Comparison of ENCODE assay signal across 26 cellular contexts in genomic region chr5:10254686-10255085, GRCh38. TPM values are rescaled to one million over a fixed set of nuclear protein-coding genes. Genes with fewer than 3 reads are reported as not detected.
A peak's percentile ranks its signal among the peaks of the same experiment; 100 is the strongest.
DNase-seq lines count a peak whose midpoint lies in the region; ATAC-seq and TF ChIP-seq lines count a peak whose summit lies in the region.
"Had no signal": no experiment of that assay in that cellular context is flagged by ENCODE, and none has a peak within 500 bp of the region (broad histone marks: within the 10 kb centered on the region; RNA-seq: fewer than 3 reads in every experiment).

No MANE protein-coding gene starts in this region.

- peak overlapping the region; percentile 81 for H3K27ac Mint-ChIP-seq in activated CD8-positive, alpha-beta T cell treated with anti-CD3 and anti-CD28 coated beads for 36 hours
- no peak overlapping the region for H3K27ac Mint-ChIP-seq in activated CD8-positive, alpha-beta T cell treated with anti-CD3 and anti-CD28 coated beads, Interleukin-2, amount 10 ng/mL, durations not matched to agents 7 days and 5 days
- H3K27ac Mint-ChIP-seq in activated naive CD8-positive, alpha-beta T cell = peak overlapping the region; percentile 52

- H3K4me3 Mint-ChIP-seq in activated CD8-positive, alpha-beta T cell treated with anti-CD3 and anti-CD28 coated beads for 36 hours = no peak overlapping the region
- H3K4me3 Mint-ChIP-seq in activated CD8-positive, alpha-beta T cell treated with anti-CD3 and anti-CD28 coated beads, Interleukin-2, amount 10 ng/mL, durations not matched to agents 7 days and 5 days = no peak overlapping the region
- H3K4me3 Mint-ChIP-seq in activated naive CD8-positive, alpha-beta T cell = peak overlapping the region; percentile 18
- H3K4me3 Mint-ChIP-seq: CD14-positive monocyte, immature natural killer cell had no signal

- no TSS peak for BruUV-seq in IMR-90 (replicated peaks; lab: Mats Ljungman, UMichigan)

- H3K9me1 ChIP-seq in IMR-90 (ENCODE audit: insufficient read depth, low read length) = peaks cover 12% of the 10 kb centered on the region; the same call in 1 of the 2 replicates

- no peak overlapping the region for H2AK9ac ChIP-seq in IMR-90 (replicated peaks; ENCODE audit: low read depth, low read length, poor library complexity)

- no peak overlapping the region for H4K8ac ChIP-seq in IMR-90 (ENCODE audit: low read depth in 2 of 2, low read length in 2 of 2)

- no peak for DNase-seq in activated CD8-positive, alpha-beta T cell treated with anti-CD3 and anti-CD28 coated beads for 36 hours
- DNase-seq in activated CD8-positive, alpha-beta T cell treated with anti-CD3 and anti-CD28 coated beads, Interleukin-2, amount 10 ng/mL, durations not matched to agents 7 days and 5 days = no peak
- no peak for DNase-seq in IMR-90
- peak; percentile 26 for DNase-seq in iris pigment epithelial cell (ENCODE audit: low read depth)
- no peak for DNase-seq in amygdala (lab: John Stamatoyannopoulos, UW)
- DNase-seq: 8988T; activated CD4-positive, alpha-beta T cell treated with anti-CD3 and anti-CD28 coated beads, Interleukin-2, amount 50 U/mL, for 4 hours; activated CD4-positive, CD25-positive, alpha-beta regulatory T cell; activated gamma-delta T cell treated with Interleukin-2 at 50 U/mL for 16 hours; DMS79 treated with DMSO at 0.1 percent for 48 hours; immature natural killer cell; NCI-H1417 treated with DMSO at 0.1 percent for 48 hours; NCI-H2029 treated with DMSO at 0.1 percent for 48 hours; NCI-H524 treated with DMSO at 0.1 percent for 48 hours; ovary; PC-3; stimulated activated naive CD4-positive, alpha-beta T cell treated with Interleukin-2 at 50 U/mL for 16 hours; T-helper 1 cell; testis had no signal

- no peak overlapping the region for H3K9ac ChIP-seq in IMR-90 (ENCODE audit: low read depth, low read length)

- dilution Hi-C loops in IMR-90 (cut with HindIII; ENCODE audit: low sequenced_read_pairs, unreplicated experiment) = no loop called here

- H3K36me3 ChIP-seq in IMR-90 (ENCODE audit: control insufficient read depth, insufficient read depth, low read length) = peaks cover 32% of the 10 kb centered on the region
- H3K36me3 ChIP-seq: breast epithelium, ovary had no signal

- no peak overlapping the region for H3K4me2 ChIP-seq in IMR-90 (ENCODE audit: low read depth, low read length)

- peaks cover 56% of the 10 kb centered on the region for H3K4me1 Mint-ChIP-seq in activated CD8-positive, alpha-beta T cell treated with anti-CD3 and anti-CD28 coated beads for 36 hours (ENCODE audit: low read depth)
- peaks cover 42% of the 10 kb centered on the region for H3K4me1 Mint-ChIP-seq in activated CD8-positive, alpha-beta T cell treated with anti-CD3 and anti-CD28 coated beads, Interleukin-2, amount 10 ng/mL, durations not matched to agents 7 days and 5 days (ENCODE audit: low read depth)
- H3K4me1 Mint-ChIP-seq in activated naive CD8-positive, alpha-beta T cell (ENCODE audit: low read depth) = peaks cover 56% of the 10 kb centered on the region

- H2BK120ac ChIP-seq in IMR-90 (ENCODE audit: low read depth, low read length) = no peak overlapping the region

- no peak overlapping the region for H4K5ac ChIP-seq in IMR-90 (ENCODE audit: low read depth, low read length)

- no peaks in the 10 kb centered on the region for H3K27me3 Mint-ChIP-seq in activated CD8-positive, alpha-beta T cell treated with anti-CD3 and anti-CD28 coated beads for 36 hours
- H3K27me3 Mint-ChIP-seq in activated CD8-positive, alpha-beta T cell treated with anti-CD3 and anti-CD28 coated beads, Interleukin-2, amount 10 ng/mL, durations not matched to agents 7 days and 5 days (ENCODE audit: low read depth) = no peaks in the 10 kb centered on the region
- H3K27me3 Mint-ChIP-seq in activated naive CD8-positive, alpha-beta T cell = no peaks in the 10 kb centered on the region

- no peak overlapping the region for H2AK5ac ChIP-seq in IMR-90 (ENCODE audit: low read depth, low read length)

- H4K20me1 ChIP-seq in IMR-90 (ENCODE audit: insufficient read depth, low read length) = peaks cover 52% of the 10 kb centered on the region

- no peaks in the 10 kb centered on the region for H3K9me3 Mint-ChIP-seq in activated CD8-positive, alpha-beta T cell treated with anti-CD3 and anti-CD28 coated beads for 36 hours
- no peaks in the 10 kb centered on the region for H3K9me3 Mint-ChIP-seq in activated CD8-positive, alpha-beta T cell treated with anti-CD3 and anti-CD28 coated beads, Interleukin-2, amount 10 ng/mL, durations not matched to agents 7 days and 5 days (ENCODE audit: insufficient read depth)
- H3K9me3 Mint-ChIP-seq in activated naive CD8-positive, alpha-beta T cell (ENCODE audit: low read depth) = no peaks in the 10 kb centered on the region
- H3K9me3 Mint-ChIP-seq: CD14-positive monocyte, immature natural killer cell had no signal

- POLR2A ChIA-PET in activated CD8-positive, alpha-beta T cell treated with anti-CD3 and anti-CD28 coated beads for 36 hours (lab: Charles Lee) = interaction anchor here (0.9 to 1.5 kb wide), 4 partner anchors 10 to 29 kb away, joined by 3 to 6 read pairs (median 3); no protein-coding TSS in a partner anchor
- POLR2A ChIA-PET in activated CD8-positive, alpha-beta T cell treated with anti-CD3 and anti-CD28 coated beads, Interleukin-2, amount 10 ng/mL, durations not matched to agents 7 days and 5 days (lab: Charles Lee) = interaction anchor here (1.1 kb wide), 1 partner anchor 99 kb away, joined by 3 read pairs; the partner anchor contains the start of gene MARCHF6
- POLR2A ChIA-PET in IMR-90 (lab: Charles Lee; ENCODE audit: unreplicated experiment) = no interaction called here

- in situ Hi-C loops in IMR-90 (cut with MboI; ENCODE audit: low sequenced_read_pairs) = no loop called here

- no peak for ATAC-seq in activated CD8-positive, alpha-beta T cell treated with anti-CD3 and anti-CD28 coated beads for 36 hours
- no peak for ATAC-seq in activated CD8-positive, alpha-beta T cell treated with anti-CD3 and anti-CD28 coated beads, Interleukin-2, amount 10 ng/mL, durations not matched to agents 7 days and 5 days
- ATAC-seq in IMR-90 (ENCODE audit: low read depth) = no peak
- no peak for ATAC-seq in GM19455 (IDR thresholded peaks at IDR 0.05; ENCODE audit: unreplicated experiment)
- no peak for ATAC-seq in HG02938 (IDR thresholded peaks at IDR 0.05; ENCODE audit: unreplicated experiment)
- ATAC-seq: PC-3 had no signal

- no peak overlapping the region for H2BK15ac ChIP-seq in IMR-90 (ENCODE audit: low read depth, low read length)

- H3K4me3 ChIP-seq in IMR-90 (ENCODE audit: insufficient read depth, low read depth, low read length) = no peak overlapping the region
- H3K4me3 ChIP-seq: breast epithelium, ovary, SK-N-MC, testis had no signal

- no peak for TF ChIP-seq RAD21 in IMR-90 (IDR thresholded peaks at IDR 0.05; ENCODE audit: low read length)

- peaks cover 5% of the 10 kb centered on the region for H3K4me1 ChIP-seq in IMR-90 (ENCODE audit: control insufficient read depth, insufficient read depth, low read length)

- no peak overlapping the region for H2BK20ac ChIP-seq in IMR-90 (ENCODE audit: low read depth, low read length)

- H3K27me3 ChIP-seq in IMR-90 (ENCODE audit: control insufficient read depth, insufficient read depth, low read length) = no peaks in the 10 kb centered on the region
- H3K27me3 ChIP-seq: breast epithelium, ovary, testis had no signal

- H3K9me3 ChIP-seq in IMR-90 (ENCODE audit: control insufficient read depth, insufficient read depth, low read length) = no peaks in the 10 kb centered on the region
- H3K9me3 ChIP-seq: breast epithelium, ovary, testis had no signal

- peaks cover 33 to 62% of the 10 kb centered on the region in 2 experiments for H3K79me1 ChIP-seq in IMR-90 (ENCODE audit: low read depth in 1 of 2, low read length in 2 of 2)

- no peak overlapping the region for H4K91ac ChIP-seq in IMR-90 (ENCODE audit: insufficient read depth, low read depth, low read length)

- no peak overlapping the region for H2AFZ ChIP-seq in IMR-90 (replicated peaks; ENCODE audit: low read length, poor library complexity)

- no peak overlapping the region for H3K14ac ChIP-seq in IMR-90 (replicated peaks; ENCODE audit: low read depth, low read length)

- H3K36me3 Mint-ChIP-seq in activated CD8-positive, alpha-beta T cell treated with anti-CD3 and anti-CD28 coated beads for 36 hours (ENCODE audit: low read depth) = peaks cover 70% of the 10 kb centered on the region
- H3K36me3 Mint-ChIP-seq in activated CD8-positive, alpha-beta T cell treated with anti-CD3 and anti-CD28 coated beads, Interleukin-2, amount 10 ng/mL, durations not matched to agents 7 days and 5 days (ENCODE audit: low read depth) = peaks cover 76% of the 10 kb centered on the region
- peaks cover 16% of the 10 kb centered on the region for H3K36me3 Mint-ChIP-seq in activated naive CD8-positive, alpha-beta T cell

- intact Hi-C loops in activated CD8-positive, alpha-beta T cell treated with anti-CD3 and anti-CD28 coated beads for 36 hours (cut with micrococcal nuclease) = loop anchor here (5.0 kb wide), 1 partner anchor 98 kb away; the partner anchor contains the start of gene MARCHF6
- intact Hi-C loops in IMR-90 (cut with micrococcal nuclease) = no loop called here

- CTCF ChIA-PET in activated CD8-positive, alpha-beta T cell treated with anti-CD3 and anti-CD28 coated beads for 36 hours (lab: Charles Lee) = interaction anchor here (0.6 kb wide), 1 partner anchor 29 kb away, joined by 3 read pairs; no protein-coding TSS in a partner anchor
- CTCF ChIA-PET in activated CD8-positive, alpha-beta T cell treated with anti-CD3 and anti-CD28 coated beads, Interleukin-2, amount 10 ng/mL, durations not matched to agents 7 days and 5 days (lab: Charles Lee) = no interaction called here
- CTCF ChIA-PET in IMR-90 (lab: Yijun Ruan, JAX) = interaction anchor here (0.5 kb wide), 1 partner anchor 169 kb away, joined by 3 read pairs; no protein-coding TSS in a partner anchor

- no peak overlapping the region for H3K18ac ChIP-seq in IMR-90 (ENCODE audit: low read depth, low read length)

- no peak overlapping the region for H2BK5ac ChIP-seq in IMR-90 (ENCODE audit: low read depth, low read length, poor library complexity, severe bottlenecking)

- 0 out of 2 replicates have a peak overlapping the region, but pooled peaks have one; percentile 21 for H3K23ac ChIP-seq in IMR-90 (ENCODE audit: low read depth, low read length)

- TF ChIP-seq POLR2A in IMR-90 (IDR thresholded peaks at IDR 0.05; ENCODE audit: low read depth, low read length) = no peak

- no CpG with 5 or more reads among the region's 2 CpGs for WGBS in IMR-90 (ENCODE audit: extremely low coverage in 2 of 2, insufficient read length in 1 of 2), 2 experiments

- TF ChIP-seq CTCF in activated CD8-positive, alpha-beta T cell treated with anti-CD3 and anti-CD28 coated beads for 36 hours (IDR thresholded peaks at IDR 0.05) = no peak
- no peak for TF ChIP-seq CTCF in IMR-90 (conservative IDR thresholded peaks at IDR 0.05; ENCODE audit: low read depth, low read length)

- no peak overlapping the region for H3K56ac ChIP-seq in IMR-90 (ENCODE audit: extremely low read depth, insufficient read depth, low read length)

- no peak overlapping the region for H3K27ac ChIP-seq in IMR-90 (ENCODE audit: insufficient read depth, low read length)
- H3K27ac ChIP-seq: breast epithelium, HL-60, ovary, SK-N-MC, testis had no signal

- H3K4ac ChIP-seq in IMR-90 (ENCODE audit: low read depth, low read length) = no peak overlapping the region

RNA-seq across cellular contexts. Expression of gene CCT5, which starts 4.6 kb away (rescaled TPM):
- total RNA-seq in activated CD8-positive, alpha-beta T cell treated with anti-CD3 and anti-CD28 coated beads for 36 hours = 100 to 1,000 TPM; 461 to 481 TPM
- total RNA-seq in activated CD8-positive, alpha-beta T cell treated with anti-CD3 and anti-CD28 coated beads, Interleukin-2, amount 10 ng/mL, durations not matched to agents 7 days and 5 days = 100 to 1,000 TPM; 319 to 322 TPM
- total RNA-seq in IMR-90 (2012; rRNA removed) = 481 and 875 TPM in 2 replicates
- 308 and 358 TPM in 2 replicates for polyA plus RNA-seq in IMR-90 (2012; rRNA removed)
- polyA plus RNA-seq in IMR-90 (2012; cell fraction: cytosol; rRNA removed) = 108 and 177 TPM in 2 replicates
- 87.7 and 227 TPM in 2 replicates for polyA plus RNA-seq in IMR-90 (2012; cell fraction: nucleus; rRNA removed; ENCODE audit: low replicate concordance)

RNA-seq across cellular contexts. Expression of gene ATPSCKMT, which starts 5.0 kb away (rescaled TPM):
- 10 to 100 TPM; 16.6 to 20.8 TPM for total RNA-seq in activated CD8-positive, alpha-beta T cell treated with anti-CD3 and anti-CD28 coated beads for 36 hours
- 10 to 100 TPM; 18.1 to 21.1 TPM for total RNA-seq in activated CD8-positive, alpha-beta T cell treated with anti-CD3 and anti-CD28 coated beads, Interleukin-2, amount 10 ng/mL, durations not matched to agents 7 days and 5 days
- 33.9 and 65.8 TPM in 2 replicates for total RNA-seq in IMR-90 (2012; rRNA removed)
- 17.3 and 29.8 TPM in 2 replicates for polyA plus RNA-seq in IMR-90 (2012; rRNA removed)
- 6.3 and 13.7 TPM in 2 replicates for polyA plus RNA-seq in IMR-90 (2012; cell fraction: cytosol; rRNA removed)
- 7.8 and 33.3 TPM in 2 replicates for polyA plus RNA-seq in IMR-90 (2012; cell fraction: nucleus; rRNA removed; ENCODE audit: low replicate concordance)

RNA-seq across cellular contexts. Expression of gene CMBL, which starts 53.0 kb away (rescaled TPM):
- total RNA-seq in activated CD8-positive, alpha-beta T cell treated with anti-CD3 and anti-CD28 coated beads for 36 hours = 1 to 10 TPM; 1.2 to 1.4 TPM
- 1 to 10 TPM; 1.6 to 1.9 TPM for total RNA-seq in activated CD8-positive, alpha-beta T cell treated with anti-CD3 and anti-CD28 coated beads, Interleukin-2, amount 10 ng/mL, durations not matched to agents 7 days and 5 days
- 5.0 and 5.8 TPM in 2 replicates for total RNA-seq in IMR-90 (2012; rRNA removed)
- 25.9 and 26.3 TPM in 2 replicates for polyA plus RNA-seq in IMR-90 (2012; rRNA removed)
- polyA plus RNA-seq in IMR-90 (2012; cell fraction: cytosol; rRNA removed) = 7.6 and 31.9 TPM in 2 replicates
- 6.3 and 8.1 TPM in 2 replicates for polyA plus RNA-seq in IMR-90 (2012; cell fraction: nucleus; rRNA removed; ENCODE audit: low replicate concordance)
